ENCODE assay signal across 9 cellular contexts in genomic region chr17:27494192-27495091, GRCh38. TPM values are rescaled to one million over a fixed set of nuclear protein-coding genes. Genes with fewer than 3 reads are reported as not detected.
A peak's percentile ranks its signal among the peaks of the same experiment; 100 is the strongest.
DNase-seq lines count a peak whose midpoint lies in the region; ATAC-seq and TF ChIP-seq lines count a peak whose summit lies in the region.
"Had no signal": no experiment of that assay in that cellular context is flagged by ENCODE, and none has a peak within 500 bp of the region (broad histone marks: within the 10 kb centered on the region; RNA-seq: fewer than 3 reads in every experiment).

No MANE protein-coding gene starts in this region.

- no peaks in the 10 kb centered on the region for H3K27me3 ChIP-seq in Peyer's patch
- no peaks in the 10 kb centered on the region for H3K27me3 ChIP-seq in neutrophil
- no peaks in the 10 kb centered on the region for H3K27me3 ChIP-seq in CD4-positive, alpha-beta T cell (ENCODE audit: control insufficient read depth, insufficient read depth, low read length)
- H3K27me3 ChIP-seq: SJCRH30 had no signal

- peak; percentile 88 to 89 for TF ChIP-seq POLR2A in Peyer's patch (IDR thresholded peaks at IDR 0.05)

- peaks cover under 1% of the 10 kb centered on the region for H3K4me1 Mint-ChIP-seq in CD4-positive, alpha-beta T cell (ENCODE audit: low read depth)

- TF ChIP-seq CTCF in GM12873 (IDR thresholded peaks at IDR 0.05; ENCODE audit: insufficient read depth, low read depth, low read length, missing control alignments): peak; percentile 12
- peak in 4 of 6 experiments; percentile 19 to 82 (median 74) for TF ChIP-seq CTCF in Peyer's patch (IDR thresholded peaks at IDR 0.05)
- TF ChIP-seq CTCF in fibroblast of villous mesenchyme (IDR thresholded peaks at IDR 0.05; ENCODE audit: insufficient read depth, low read depth, low read length): peak; percentile 37
- no peak for TF ChIP-seq CTCF in neutrophil (IDR thresholded peaks at IDR 0.05)
- TF ChIP-seq CTCF in CD4-positive, alpha-beta T cell (IDR thresholded peaks at IDR 0.05): no peak

- H3K9me3 Mint-ChIP-seq in CD4-positive, alpha-beta T cell: no peaks in the 10 kb centered on the region

- H3K4me3 Mint-ChIP-seq in CD4-positive, alpha-beta T cell: no peak overlapping the region

- H3K9me3 ChIP-seq in Peyer's patch (no peaks in the 10 kb centered on the region), neutrophil (no peaks in the 10 kb centered on the region)
- H3K9me3 ChIP-seq in CD4-positive, alpha-beta T cell (ENCODE audit: control insufficient read depth, low read length): no peaks in the 10 kb centered on the region
- H3K9me3 ChIP-seq: SJCRH30 had no signal

- POLR2A ChIA-PET in CD4-positive, alpha-beta T cell (lab: Charles Lee): no interaction called here

- intact Hi-C loops in CD4-positive, alpha-beta T cell (cut with DNase I, micrococcal nuclease): no loop called here

- peaks cover 6% of the 10 kb centered on the region for H3K36me3 Mint-ChIP-seq in CD4-positive, alpha-beta T cell (ENCODE audit: low read depth)

- H3K27ac Mint-ChIP-seq in CD4-positive, alpha-beta T cell: no peak overlapping the region

- CTCF ChIA-PET in CD4-positive, alpha-beta T cell (lab: Charles Lee): no interaction called here

- H3K4me1 ChIP-seq in Peyer's patch (peaks cover 0 to 35% (median 3%) of the 10 kb centered on the region in 4 donors), neutrophil (ENCODE audit: control insufficient read depth in 1 of 2, insufficient read depth in 1 of 2, low read depth in 1 of 2, low read length in 1 of 2) (peaks cover 16 to 22% of the 10 kb centered on the region in 2 experiments)

- no peaks in the 10 kb centered on the region for H3K27me3 Mint-ChIP-seq in CD4-positive, alpha-beta T cell

- ATAC-seq in CD4-positive, alpha-beta T cell (ENCODE audit: poor library complexity): no peak
- no peak for ATAC-seq in HG02870 (IDR thresholded peaks at IDR 0.05; ENCODE audit: unreplicated experiment)

- DNase-seq in Peyer's patch (peak in 2 of 3 donors; percentile 92 to 94), fibroblast of villous mesenchyme (ENCODE audit: low read depth) (peak; percentile 77), activated T-cell treated with anti-CD3 and anti-CD28 coated beads for 4 hours (no peak)
- no peak for DNase-seq in stimulated activated CD4-positive, alpha-beta T cell treated with anti-CD3 and anti-CD28 coated beads, Interleukin-12 subunit alpha, Interleukin-12 subunit beta, amount 100 ng/mL, for 4 hours
- no peak for DNase-seq in CD4-positive, alpha-beta T cell

- H3K27ac ChIP-seq in Peyer's patch: peak overlapping the region; percentile 17 to 91 (median 81)
- H3K27ac ChIP-seq in neutrophil: peak overlapping the region; percentile 20
- no peak overlapping the region for H3K27ac ChIP-seq in CD4-positive, alpha-beta T cell (ENCODE audit: low read depth, low read length)
- H3K27ac ChIP-seq: SJCRH30 had no signal

- peak overlapping the region in 3 of 4 donors; percentile 9 to 47 (median 43) for H3K4me3 ChIP-seq in Peyer's patch
- no peak overlapping the region for H3K4me3 ChIP-seq in fibroblast of villous mesenchyme (ENCODE audit: low read depth, low read length)
- no peak overlapping the region for H3K4me3 ChIP-seq in neutrophil (ENCODE audit: low read depth in 1 of 2, low read length in 1 of 2)
- H3K4me3 ChIP-seq: SJCRH30 had no signal

- H3K36me3 ChIP-seq in Peyer's patch (no peaks in the 10 kb centered on the region), neutrophil (no peaks in the 10 kb centered on the region)
- H3K36me3 ChIP-seq: SJCRH30 had no signal

RNA-seq across cellular contexts. Expression of gene KSR1, which starts 38.2 kb away (rescaled TPM):
- total RNA-seq in Peyer's patch: 10 to 100 TPM; 26.6 to 64.4 (median 42.2) TPM
- 15.5 and 34.1 TPM in 2 replicates for total RNA-seq in fibroblast of villous mesenchyme
- 10 to 100 TPM; 19.4 to 25.3 TPM for total RNA-seq in CD4-positive, alpha-beta T cell

Comparison
In these comparisons a context has a peak if more than half of its experiments do, and no peak if none do; other contexts are left out.
1. CTCF ChIP-seq: peak in GM12873 (single experiment), Peyer's patch (4 of 6) and fibroblast of villous mesenchyme (single experiment); none in neutrophil (single experiment) and CD4-positive, alpha-beta T cell (single experiment).
2. DNase-seq: peak in Peyer's patch (2 of 3) and fibroblast of villous mesenchyme (single experiment); none in stimulated activated CD4-positive, alpha-beta T cell treated with anti-CD3 and anti-CD28 coated beads, Interleukin-12 subunit alpha, Interleukin-12 subunit beta, amount 100 ng/mL, for 4 hours (single experiment), activated T-cell treated with anti-CD3 and anti-CD28 coated beads for 4 hours (single experiment) and CD4-positive, alpha-beta T cell (0 of 10).
3. H3K4me3 ChIP-seq: peak in Peyer's patch (3 of 4); none in fibroblast of villous mesenchyme (single experiment) and neutrophil (0 of 2).